In the genomic region with DNA sequence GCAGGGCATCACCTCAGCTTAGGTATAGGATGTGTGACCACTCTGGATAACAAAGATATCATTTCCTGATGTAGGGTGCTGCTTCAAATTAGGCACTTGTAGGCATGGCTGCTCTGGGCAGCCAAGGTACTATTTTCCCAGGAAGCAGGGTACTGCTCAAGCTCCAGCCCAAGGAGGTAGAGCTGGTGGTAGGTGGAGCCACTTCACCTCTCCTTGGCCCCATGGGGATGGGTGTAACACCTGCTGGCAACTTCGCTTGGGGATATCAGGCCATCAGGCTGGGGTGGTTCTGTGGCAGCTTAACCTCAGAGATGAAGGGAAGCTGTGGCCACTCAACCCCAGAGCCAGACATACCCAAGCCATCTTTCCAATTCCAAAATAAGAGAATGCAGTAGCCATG, we compare ENCODE assay signal across 20 cellular contexts.
"Had no signal": no experiment of that assay in that cellular context is flagged by ENCODE, and none has a peak within 500 bp of the region (broad histone marks: within the 10 kb centered on the region; RNA-seq: fewer than 3 reads in every experiment).

No MANE protein-coding gene starts in this region.

- H3K27me3 ChIP-seq: colonic mucosa, gastrocnemius medialis had no signal

- FAIRE-seq: endothelial cell of umbilical vein, islet of Langerhans, keratinocyte had no signal

- H3K27ac ChIP-seq: colonic mucosa, esophagus squamous epithelium, gastrocnemius medialis, heart right ventricle, left lung, lower lobe of right lung had no signal

- DNase-seq: cerebellar nuclear complex; colonic mucosa; cortex of kidney; effector memory CD4-positive, alpha-beta T cell; esophagus squamous epithelium; foreskin fibroblast; foreskin melanocyte; gastrocnemius medialis; glutamatergic neuron; head of caudate nucleus; heart right ventricle; hippocampal formation; left cardiac atrium; left lung; left ventricle myocardium superior; lower lobe of right lung; mucosa of descending colon had no signal

- H3K36me3 ChIP-seq: colonic mucosa, esophagus squamous epithelium, gastrocnemius medialis, heart right ventricle, left lung, lower lobe of right lung had no signal

- H3K9me3 ChIP-seq: colonic mucosa, mucosa of descending colon had no signal

- H3K4me3 ChIP-seq: colonic mucosa, esophagus squamous epithelium, gastrocnemius medialis, heart right ventricle, left lung, lower lobe of right lung, mucosa of descending colon had no signal

- H3K4me1 ChIP-seq: colonic mucosa, heart right ventricle had no signal

- ATAC-seq: gastrocnemius medialis, heart right ventricle, left cardiac atrium, left lung, left ventricle myocardium superior, lower lobe of right lung, mucosa of descending colon had no signal
